ENCODE assay signal across 10 cellular contexts in genomic region chr5:71697967-71698366, GRCh38. TPM values are rescaled to one million over a fixed set of nuclear protein-coding genes. Genes with fewer than 3 reads are reported as not detected.
DNase-seq lines count a peak whose midpoint lies in the region; ATAC-seq, FAIRE-seq and TF ChIP-seq lines count a peak whose summit lies in the region.
"Had no signal": no experiment of that assay in that cellular context is flagged by ENCODE, and none has a peak within 500 bp of the region (broad histone marks: within the 10 kb centered on the region; RNA-seq: fewer than 3 reads in every experiment).

No MANE protein-coding gene starts in this region.

- no peaks in the 10 kb centered on the region for H3K9me3 ChIP-seq in A549
- no peaks in the 10 kb centered on the region for H3K9me3 ChIP-seq in adrenal gland (replicated peaks in 1 of 3)
- no peaks in the 10 kb centered on the region for H3K9me3 ChIP-seq in right atrium auricular region

- no peak for FAIRE-seq in A549 (lab: Jason Lieb, UNC)

- H3K27ac Mint-ChIP-seq in stimulated activated memory B cell treated with anti-CD40 and anti-IgM and Interleukin-4, amounts not matched to agents 10 μg/mL and 1 μg/mL and 100 μg/mL, for 72 hours: no peak overlapping the region

- no peaks in the 10 kb centered on the region for H3K36me3 Mint-ChIP-seq in stimulated activated memory B cell treated with anti-CD40 and anti-IgM and Interleukin-4, amounts not matched to agents 10 μg/mL and 1 μg/mL and 100 μg/mL, for 72 hours

- peak in 1 of 2 experiments; percentile 27 for DNase-seq in A549 (ENCODE audit: low read depth in 1 of 2, low spot score in 1 of 2)
- DNase-seq in adrenal gland: no peak
- no peak for DNase-seq in right atrium auricular region (ENCODE audit: low spot score)
- no peak for DNase-seq in nucleus accumbens (lab: John Stamatoyannopoulos, UW)
- DNase-seq: activated naive CD4-positive, alpha-beta T cell; NCI-H526 treated with DMSO at 0.1 percent for 48 hours had no signal

- H3K27me3 Mint-ChIP-seq in stimulated activated memory B cell treated with anti-CD40 and anti-IgM and Interleukin-4, amounts not matched to agents 10 μg/mL and 1 μg/mL and 100 μg/mL, for 72 hours: peaks cover 24% of the 10 kb centered on the region

- intact Hi-C loops in adrenal gland (cut with DNase I): no loop called here

- TF ChIP-seq CTCF in A549 (IDR thresholded peaks at IDR 0.05) (peak; percentile 43; the same call in 2 of the 3 replicates), GM12875 (IDR thresholded peaks at IDR 0.05; ENCODE audit: borderline replicate concordance, insufficient read depth, low read depth, low read length) (peak; percentile 50; the same call in 1 of the 2 replicates), adrenal gland (IDR thresholded peaks at IDR 0.05) (peak in 4 of 6 experiments; percentile 8 to 39 (median 18)), right atrium auricular region (IDR thresholded peaks at IDR 0.05) (peak; percentile 31 to 63)

- no peak overlapping the region for H3K4me3 ChIP-seq in A549
- no peak overlapping the region for H3K4me3 ChIP-seq in GM12875 (ENCODE audit: low read depth, low read length)
- no peak overlapping the region for H3K4me3 ChIP-seq in adrenal gland
- H3K4me3 ChIP-seq in right atrium auricular region: no peak overlapping the region

- H3K4me1 Mint-ChIP-seq in stimulated activated memory B cell treated with anti-CD40 and anti-IgM and Interleukin-4, amounts not matched to agents 10 μg/mL and 1 μg/mL and 100 μg/mL, for 72 hours: peaks cover 20% of the 10 kb centered on the region

- H3K27ac ChIP-seq in A549 (no peak overlapping the region), adrenal gland (no peak overlapping the region), right atrium auricular region (no peak overlapping the region)

- no peak for TF ChIP-seq EP300 in A549 (IDR thresholded peaks at IDR 0.05)

- TF ChIP-seq POLR2A in A549 (IDR thresholded peaks at IDR 0.05; ENCODE audit: low read length) (no peak), adrenal gland (IDR thresholded peaks at IDR 0.05) (no peak)

- H3K4me1 ChIP-seq in A549: peaks cover 19% of the 10 kb centered on the region; the same call in 2 of the 3 replicates
- H3K4me1 ChIP-seq in adrenal gland (replicated peaks in 1 of 2): no peaks in the 10 kb centered on the region
- no peaks in the 10 kb centered on the region for H3K4me1 ChIP-seq in right atrium auricular region

- CTCF ChIA-PET in A549 (lab: Yijun Ruan, JAX): interaction anchor here (0.9 to 2.0 kb wide), 9 partner anchors 8 to 110 kb away, joined by 3 to 8 read pairs (median 3); partner anchors contain the start of gene MCCC2

- H3K27me3 ChIP-seq in adrenal gland: no peaks in the 10 kb centered on the region
- H3K27me3 ChIP-seq in right atrium auricular region: no peaks in the 10 kb centered on the region

- H3K4me2 ChIP-seq in A549: no peak overlapping the region

- H3K36me3 ChIP-seq in adrenal gland (replicated peaks in 1 of 2): no peaks in the 10 kb centered on the region
- H3K36me3 ChIP-seq in right atrium auricular region: no peaks in the 10 kb centered on the region

- TF ChIP-seq RAD21 in A549 (conservative IDR thresholded peaks at IDR 0.05 in 1 of 2, IDR thresholded peaks at IDR 0.05 in 1 of 2): 0 out of 5 replicates have a peak, but pooled peaks of 1 of the 2 experiments have one; percentile 17

- ATAC-seq in A549: peak in 1 of 2 experiments; percentile 69; a peak in 3 of 6 replicates
- ATAC-seq in HG03457 (IDR thresholded peaks at IDR 0.05; ENCODE audit: unreplicated experiment): no peak
- ATAC-seq in stimulated activated memory B cell treated with anti-CD40 and anti-IgM and Interleukin-4, amounts not matched to agents 10 μg/mL and 1 μg/mL and 100 μg/mL, for 72 hours: no peak
- ATAC-seq in HG02981 (IDR thresholded peaks at IDR 0.05; ENCODE audit: unreplicated experiment): no peak

- POLR2A ChIA-PET in A549 (lab: Yijun Ruan, JAX): no interaction called here

- no peak overlapping the region for H3K4me3 Mint-ChIP-seq in stimulated activated memory B cell treated with anti-CD40 and anti-IgM and Interleukin-4, amounts not matched to agents 10 μg/mL and 1 μg/mL and 100 μg/mL, for 72 hours

- 58% methylated on average over 14 of the region's 14 CpGs for WGBS in A549 (ENCODE audit: missing lambda C conversion rate)
- WGBS in adrenal gland, 4 donors: 48 to 56% (median 53%) methylated on average over 11 to 14 of the region's 14 CpGs

- H3K9me3 Mint-ChIP-seq in stimulated activated memory B cell treated with anti-CD40 and anti-IgM and Interleukin-4, amounts not matched to agents 10 μg/mL and 1 μg/mL and 100 μg/mL, for 72 hours: peaks cover 5% of the 10 kb centered on the region

TF ChIP-seq in A549, 52 proteins besides CTCF, POLR2A, EP300 and RAD21 (continues in another document):
- TF ChIP-seq USF2 (IDR thresholded peaks at IDR 0.05) (no peak), PBX3 (IDR thresholded peaks at IDR 0.05) (no peak), KDM5A (IDR thresholded peaks at IDR 0.05) (no peak), MAX (IDR thresholded peaks at IDR 0.05) (no peak), ESRRA (IDR thresholded peaks at IDR 0.05; ENCODE audit: borderline replicate concordance, low read length) (no peak), ATOH8 (CRISPR knock-in tag; IDR thresholded peaks at IDR 0.05; ENCODE audit: low read depth) (no peak), MAZ (IDR thresholded peaks at IDR 0.05; ENCODE audit: borderline replicate concordance, low read depth, low read length) (no peak), ZFP36 (IDR thresholded peaks at IDR 0.05; ENCODE audit: borderline replicate concordance, partially characterized antibody) (no peak), RARB (CRISPR knock-in tag; IDR thresholded peaks at IDR 0.05) (no peak), EHMT2 (IDR thresholded peaks at IDR 0.05; ENCODE audit: low read depth) (no peak), MYC (IDR thresholded peaks at IDR 0.05; ENCODE audit: borderline replicate concordance, low read length) (no peak), KDM1A (IDR thresholded peaks at IDR 0.05; ENCODE audit: low read depth) (no peak), HOXA7 (CRISPR knock-in tag; IDR thresholded peaks at IDR 0.05) (no peak), BHLHE40 (IDR thresholded peaks at IDR 0.05; ENCODE audit: low read depth, low read length) (no peak), ZC3H11A (IDR thresholded peaks at IDR 0.05) (no peak), RFX5 (IDR thresholded peaks at IDR 0.05) (no peak)

RNA-seq across cellular contexts. Expression of gene CARTPT, which starts 21.1 kb away (rescaled TPM):
- polyA plus RNA-seq in A549 (2011; rRNA removed) (not detected in 2 replicates), A549 (2017; fragmentation: RNase III; extraction: RNeasy Plus Mini Kit Qiagen cat#74134 plus additional on column Dnase treatment) (not detected in 3 replicates), adrenal gland (100 to 1,000 TPM in 2 of 3 donors, 10 to 100 TPM in 1; 48.5 to 317 (median 241) TPM)
- polyA plus RNA-seq in A549 (2012; cell fraction: cytosol; rRNA removed): not detected in 2 replicates
- polyA plus RNA-seq in A549 (2012; cell fraction: nucleus; rRNA removed): not detected in 2 replicates
- polyA minus RNA-seq in A549 (2011; rRNA and poly(A)+ RNA removed): not detected in 2 replicates
- total RNA-seq in adrenal gland (10 to 100 TPM in 3 of 8 donors, 1 to 10 TPM in 2, under 1 TPM in 2, not detected in 1; 0.60 to 75.4 (median 9.5) TPM), right atrium auricular region (not detected)
